ENCODE assay signal across 12 cellular contexts in genomic region chr22:40484906-40485660, GRCh38.
A peak's percentile ranks its signal among the peaks of the same experiment; 100 is the strongest.
DNase-seq lines count a peak whose midpoint lies in the region; ATAC-seq and TF ChIP-seq lines count a peak whose summit lies in the region.
"Had no signal": no experiment of that assay in that cellular context is flagged by ENCODE, and none has a peak within 500 bp of the region (broad histone marks: within the 10 kb centered on the region; RNA-seq: fewer than 3 reads in every experiment).

No MANE protein-coding gene starts in this region.

- 74% methylated on average over 6 of the region's 7 CpGs for WGBS in right lobe of liver (ENCODE audit: insufficient coverage, low coverage, low lambda C conversion rate, missing lambda C conversion rate)

- no peaks in the 10 kb centered on the region for H3K9me3 ChIP-seq in right lobe of liver
- H3K9me3 ChIP-seq: SJSA1 had no signal

- H3K27ac ChIP-seq in right lobe of liver: no peak overlapping the region
- H3K27ac ChIP-seq: brain microvascular endothelial cell, SJSA1 had no signal

- H3K36me3 Mint-ChIP-seq in central memory CD8-positive, alpha-beta T cell (ENCODE audit: insufficient read depth): peaks cover 1% of the 10 kb centered on the region

- H3K4me1 Mint-ChIP-seq in central memory CD8-positive, alpha-beta T cell: peaks cover 11% of the 10 kb centered on the region

- intact Hi-C loops in right lobe of liver (cut with DNase I): no loop called here

- no peak for ATAC-seq in central memory CD8-positive, alpha-beta T cell (replicated peaks; ENCODE audit: extremely low read depth, poor library complexity, severe bottlenecking)
- ATAC-seq in right lobe of liver (no peak), HG02610 (IDR thresholded peaks at IDR 0.05; ENCODE audit: unreplicated experiment) (no peak)

- H3K4me3 Mint-ChIP-seq in central memory CD8-positive, alpha-beta T cell: no peak overlapping the region

- no peak overlapping the region for H3K4me3 ChIP-seq in right lobe of liver
- H3K4me3 ChIP-seq: SJSA1 had no signal

- no peaks in the 10 kb centered on the region for H3K27me3 ChIP-seq in right lobe of liver
- H3K27me3 ChIP-seq: brain microvascular endothelial cell, SJSA1 had no signal

- H3K27me3 Mint-ChIP-seq in central memory CD8-positive, alpha-beta T cell: no peaks in the 10 kb centered on the region

- no peaks in the 10 kb centered on the region for H3K4me1 ChIP-seq in right lobe of liver

- TF ChIP-seq CTCF in right lobe of liver (IDR thresholded peaks at IDR 0.05): no peak

- DNase-seq in AG08395 (ENCODE audit: low spot score) (peak; percentile 47), NCI-H1694 treated with DMSO at 0.1 percent for 48 hours (lab: John Stamatoyannopoulos, UW) (peak; percentile 65), left kidney (ENCODE audit: low read depth, low spot score) (peak; percentile 96), NCI-H2227 (lab: John Stamatoyannopoulos, UW; ENCODE audit: unreplicated experiment) (no peak), right lobe of liver (no peak), NCI-H187 (lab: John Stamatoyannopoulos, UW) (no peak)
- DNase-seq in central memory CD8-positive, alpha-beta T cell (ENCODE audit: low spot score in 2 of 2): no peak
- DNase-seq: brain microvascular endothelial cell, kidney, NCI-H526 had no signal

- H3K9me3 Mint-ChIP-seq in central memory CD8-positive, alpha-beta T cell: no peaks in the 10 kb centered on the region

- H3K36me3 ChIP-seq in right lobe of liver: no peaks in the 10 kb centered on the region
- H3K36me3 ChIP-seq: brain microvascular endothelial cell had no signal

- H3K27ac Mint-ChIP-seq in central memory CD8-positive, alpha-beta T cell (ENCODE audit: low read depth): peak overlapping the region; percentile 10

- no peak for TF ChIP-seq POLR2A in right lobe of liver (IDR thresholded peaks at IDR 0.05)

Comparison
In these comparisons a context has a peak if more than half of its experiments do, and no peak if none do; other contexts are left out.
1. DNase-seq: peak in AG08395 (single experiment), NCI-H1694 treated with DMSO at 0.1 percent for 48 hours (single experiment) and left kidney (single experiment); none in central memory CD8-positive, alpha-beta T cell (0 of 2), NCI-H2227 (single experiment), right lobe of liver (0 of 3) and NCI-H187 (0 of 2).